15 cellular contexts compared by ENCODE assay signal in the genomic region with DNA sequence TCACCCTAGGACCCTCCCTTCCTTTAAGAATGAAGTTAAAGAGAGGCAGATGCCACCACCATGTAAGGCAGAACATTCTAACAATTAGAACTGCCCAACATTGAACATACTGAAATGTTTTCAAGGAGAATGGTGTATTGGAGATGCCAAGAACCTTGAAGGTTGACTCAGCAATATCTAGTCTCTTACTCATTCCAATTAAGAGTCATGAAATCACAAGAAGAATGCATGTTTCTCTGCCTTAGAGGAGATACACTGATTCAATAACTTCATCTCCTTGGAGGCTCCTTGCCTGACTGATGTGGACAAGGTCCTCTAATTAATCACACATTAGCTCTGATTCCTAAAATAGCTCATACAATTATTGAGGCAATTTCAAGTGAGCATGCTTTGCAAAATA.
"Had no signal": no experiment of that assay in that cellular context is flagged by ENCODE, and none has a peak within 500 bp of the region (broad histone marks: within the 10 kb centered on the region; RNA-seq: fewer than 3 reads in every experiment).

No MANE protein-coding gene starts in this region.

- H3K9me3 Mint-ChIP-seq: activated CD4-positive, alpha-beta T cell treated with anti-CD3 and anti-CD28 coated beads, Interleukin-2, amount 10 ng/mL, durations not matched to agents 7 days and 5 days; activated naive CD4-positive, alpha-beta T cell treated with anti-CD3 and anti-CD28 coated beads, Interleukin-2, amount 50 U/mL, for 72 hours; activated T-cell treated with anti-CD3 and anti-CD28 coated beads, Interleukin-2, amount 50 U/mL, for 72 hours; memory B cell; stimulated activated naive B cell treated with anti-CD40 and anti-IgM and Interleukin-4, amounts not matched to agents 10 μg/mL and 1 μg/mL and 100 μg/mL, for 72 hours had no signal

- H3K4me3 ChIP-seq: left ventricle myocardium inferior, thyroid gland had no signal

- H3K36me3 ChIP-seq: left ventricle myocardium inferior, neutrophil, thyroid gland had no signal

- DNase-seq: activated CD4-positive, alpha-beta T cell treated with anti-CD3 and anti-CD28 coated beads, Interleukin-2, amount 10 ng/mL, durations not matched to agents 7 days and 5 days; activated CD8-positive, alpha-beta memory T cell treated with anti-CD3 and anti-CD28 coated beads, Interleukin-2, amount 50 U/mL, for 48 hours; activated gamma-delta T cell; activated T-cell treated with anti-CD3 and anti-CD28 coated beads, Interleukin-2, amount 50 U/mL, for 72 hours; hippocampal formation; kidney; left ventricle myocardium inferior; naive thymus-derived CD8-positive, alpha-beta T cell; stimulated activated CD4-positive, alpha-beta T cell treated with anti-CD3 and anti-CD28 coated beads, Interleukin-2, amount 100 ng/mL, for 48 hours; stimulated activated naive B cell treated with anti-CD40 and anti-IgM and Interleukin-4, amounts not matched to agents 10 μg/mL and 1 μg/mL and 100 μg/mL, for 72 hours; thyroid gland had no signal

- H3K27me3 ChIP-seq: neutrophil, thyroid gland had no signal

- H3K27ac ChIP-seq: left ventricle myocardium inferior, neutrophil, parathyroid adenoma, thyroid gland had no signal

- ATAC-seq: activated naive CD4-positive, alpha-beta T cell treated with anti-CD3 and anti-CD28 coated beads, Interleukin-2, amount 50 U/mL, for 72 hours; activated T-cell treated with anti-CD3 and anti-CD28 coated beads, Interleukin-2, amount 50 U/mL, for 72 hours; naive thymus-derived CD8-positive, alpha-beta T cell; stimulated activated naive B cell treated with anti-CD40 and anti-IgM and Interleukin-4, amounts not matched to agents 10 μg/mL and 1 μg/mL and 100 μg/mL, for 72 hours had no signal

- H3K27me3 Mint-ChIP-seq: activated CD4-positive, alpha-beta T cell treated with anti-CD3 and anti-CD28 coated beads, Interleukin-2, amount 10 ng/mL, durations not matched to agents 7 days and 5 days; stimulated activated naive B cell treated with anti-CD40 and anti-IgM and Interleukin-4, amounts not matched to agents 10 μg/mL and 1 μg/mL and 100 μg/mL, for 72 hours had no signal

- H3K27ac Mint-ChIP-seq: activated CD4-positive, alpha-beta T cell treated with anti-CD3 and anti-CD28 coated beads, Interleukin-2, amount 10 ng/mL, durations not matched to agents 7 days and 5 days; activated naive CD4-positive, alpha-beta T cell treated with anti-CD3 and anti-CD28 coated beads, Interleukin-2, amount 50 U/mL, for 72 hours; activated T-cell treated with anti-CD3 and anti-CD28 coated beads, Interleukin-2, amount 50 U/mL, for 72 hours; memory B cell; naive thymus-derived CD8-positive, alpha-beta T cell; stimulated activated naive B cell treated with anti-CD40 and anti-IgM and Interleukin-4, amounts not matched to agents 10 μg/mL and 1 μg/mL and 100 μg/mL, for 72 hours had no signal

- H3K9ac ChIP-seq: parathyroid adenoma had no signal

- H3K79me2 ChIP-seq: parathyroid adenoma had no signal

- H3K9me3 ChIP-seq: left ventricle myocardium inferior, neutrophil, thyroid gland had no signal

- H3K4me3 Mint-ChIP-seq: activated CD4-positive, alpha-beta T cell treated with anti-CD3 and anti-CD28 coated beads, Interleukin-2, amount 10 ng/mL, durations not matched to agents 7 days and 5 days; activated T-cell treated with anti-CD3 and anti-CD28 coated beads, Interleukin-2, amount 50 U/mL, for 72 hours; memory B cell; naive thymus-derived CD8-positive, alpha-beta T cell; stimulated activated naive B cell treated with anti-CD40 and anti-IgM and Interleukin-4, amounts not matched to agents 10 μg/mL and 1 μg/mL and 100 μg/mL, for 72 hours had no signal

- H3K4me1 ChIP-seq: left ventricle myocardium inferior, parathyroid adenoma, thyroid gland had no signal

- H3K36me3 Mint-ChIP-seq: activated naive CD4-positive, alpha-beta T cell treated with anti-CD3 and anti-CD28 coated beads, Interleukin-2, amount 50 U/mL, for 72 hours; memory B cell; naive thymus-derived CD8-positive, alpha-beta T cell; stimulated activated naive B cell treated with anti-CD40 and anti-IgM and Interleukin-4, amounts not matched to agents 10 μg/mL and 1 μg/mL and 100 μg/mL, for 72 hours had no signal

- H3K4me1 Mint-ChIP-seq: activated CD4-positive, alpha-beta T cell treated with anti-CD3 and anti-CD28 coated beads, Interleukin-2, amount 10 ng/mL, durations not matched to agents 7 days and 5 days; memory B cell; stimulated activated naive B cell treated with anti-CD40 and anti-IgM and Interleukin-4, amounts not matched to agents 10 μg/mL and 1 μg/mL and 100 μg/mL, for 72 hours had no signal

- H2AFZ ChIP-seq: parathyroid adenoma had no signal
